In genomic region chr3:66971891-66972551, GRCh38 we compare ENCODE assay signal across 8 cellular contexts. TPM values are rescaled to one million over a fixed set of nuclear protein-coding genes. Genes with fewer than 3 reads are reported as not detected.
DNase-seq lines count a peak whose midpoint lies in the region; ATAC-seq, FAIRE-seq and TF ChIP-seq lines count a peak whose summit lies in the region.

No MANE protein-coding gene starts in this region.

- peak overlapping the region; percentile 50 for H3K27ac Mint-ChIP-seq in activated naive CD4-positive, alpha-beta T cell treated with anti-CD3 and anti-CD28 coated beads for 36 hours

- H3K27me3 ChIP-seq in SJSA1 (replicated peaks), result peaks cover 4% of the 10 kb centered on the region; the same call in 1 of the 2 replicates
- H3K27me3 ChIP-seq in pancreas, result peaks cover 0 to 6% (median 3%) of the 10 kb centered on the region in 4 donors
- H3K27me3 ChIP-seq in tibial nerve, result no peaks in the 10 kb centered on the region

- H3K36me3 ChIP-seq in SJSA1 (no peaks in the 10 kb centered on the region), pancreas (no peaks in the 10 kb centered on the region), tibial nerve (no peaks in the 10 kb centered on the region)

- H3K4me1 ChIP-seq in SJSA1 (replicated peaks), result peaks cover 4% of the 10 kb centered on the region; the same call in 1 of the 2 replicates
- no peaks in the 10 kb centered on the region for H3K4me1 ChIP-seq in pancreas
- peaks cover 0 to 5% (median 0%) of the 10 kb centered on the region in 4 donors for H3K4me1 ChIP-seq in tibial nerve

- 0 out of 2 replicates have a peak overlapping the region, but pooled peaks have one; percentile 9 for H3K4me3 ChIP-seq in SJSA1
- peak overlapping the region in 2 of 4 donors; percentile 15 to 28 for H3K4me3 ChIP-seq in pancreas
- H3K4me3 ChIP-seq in tibial nerve, result peak overlapping the region; percentile 0 to 38 (median 23)

- H3K4me3 Mint-ChIP-seq in activated naive CD4-positive, alpha-beta T cell treated with anti-CD3 and anti-CD28 coated beads for 36 hours, result peak overlapping the region; percentile 68

- H3K27ac ChIP-seq in SJSA1 (no peak overlapping the region), pancreas (no peak overlapping the region), tibial nerve (no peak overlapping the region)

- in situ Hi-C loops in G401 (cut with HindIII; ENCODE audit: low sequenced_read_pairs), result no loop called here

- TF ChIP-seq CTCF in pancreas (IDR thresholded peaks at IDR 0.05), result peak; percentile 59 to 74 (median 72)
- TF ChIP-seq CTCF in tibial nerve (IDR thresholded peaks at IDR 0.05), result peak; percentile 62 to 86 (median 74)

- no peaks in the 10 kb centered on the region for H3K9me3 Mint-ChIP-seq in activated naive CD4-positive, alpha-beta T cell treated with anti-CD3 and anti-CD28 coated beads for 36 hours

- CTCF ChIA-PET in activated naive CD4-positive, alpha-beta T cell treated with anti-CD3 and anti-CD28 coated beads for 36 hours (lab: Charles Lee), result interaction anchor here (0.6 to 9.2 kb wide), 44 partner anchors 7 to 1921 kb away, joined by 3 to 56 read pairs (median 4); partner anchors contain the start of gene KBTBD8

- DNase-seq in G401 (ENCODE audit: low spot score), result peak; percentile 69
- peak; percentile 12 for DNase-seq in GOT3 (lab: John Stamatoyannopoulos, UW)
- DNase-seq in Kasumi-1 (lab: John Stamatoyannopoulos, UW), result peak; percentile 82 to 83
- peak; percentile 36 to 57 for DNase-seq in SJSA1 (ENCODE audit: low read depth in 1 of 2, low spot score in 2 of 2)
- peak; percentile 81 for DNase-seq in activated naive CD4-positive, alpha-beta T cell treated with anti-CD3 and anti-CD28 coated beads for 36 hours
- DNase-seq in glomerular visceral epithelial cell (ENCODE audit: extremely low spot score), result peak; percentile 70
- DNase-seq in pancreas, result peak; percentile 50 to 76 (median 72)
- peak; percentile 26 to 72 for DNase-seq in tibial nerve (ENCODE audit: low spot score in 2 of 2)

- no peaks in the 10 kb centered on the region for H3K36me3 Mint-ChIP-seq in activated naive CD4-positive, alpha-beta T cell treated with anti-CD3 and anti-CD28 coated beads for 36 hours (ENCODE audit: low read depth)

- no peaks in the 10 kb centered on the region for H3K9me3 ChIP-seq in SJSA1 (replicated peaks)
- H3K9me3 ChIP-seq in pancreas, result no peaks in the 10 kb centered on the region
- H3K9me3 ChIP-seq in tibial nerve, result no peaks in the 10 kb centered on the region

- peak; percentile 74 for FAIRE-seq in pancreas (lab: Jason Lieb, UNC)

- WGBS in pancreas, 2 donors, result 9 to 19% methylated on average over 22 of the region's 22 CpGs
- 9 to 32% methylated on average over 22 of the region's 22 CpGs for WGBS in tibial nerve, 2 donors

- no peak for TF ChIP-seq POLR2A in tibial nerve (IDR thresholded peaks at IDR 0.05)

- ATAC-seq in pancreas, result peak; percentile 97 to 100 (median 100)

- peaks cover 7% of the 10 kb centered on the region for H3K4me1 Mint-ChIP-seq in activated naive CD4-positive, alpha-beta T cell treated with anti-CD3 and anti-CD28 coated beads for 36 hours (ENCODE audit: low read depth)

- intact Hi-C loops in activated naive CD4-positive, alpha-beta T cell treated with anti-CD3 and anti-CD28 coated beads for 36 hours (cut with micrococcal nuclease), result loop anchor here (1.0 to 5.0 kb wide), 8 partner anchors 26 to 1904 kb away; partner anchors contain the start of gene KBTBD8
- intact Hi-C loops in pancreas (cut with DNase I), result loop anchor here in 1 of 3 donors (10.0 kb wide), 1 partner anchor 1913 kb away; no protein-coding TSS in a partner anchor

- no peak for TF ChIP-seq EP300 in tibial nerve (IDR thresholded peaks at IDR 0.05)

- H3K27me3 Mint-ChIP-seq in activated naive CD4-positive, alpha-beta T cell treated with anti-CD3 and anti-CD28 coated beads for 36 hours (ENCODE audit: low read depth), result no peaks in the 10 kb centered on the region

RNA-seq across cellular contexts. Expression of gene KBTBD8, which starts 26.1 kb away (rescaled TPM):
- total RNA-seq in G401 (2014; rRNA removed; shearing (Covaris generic)), result 9.8 and 19.1 TPM in 2 replicates
- 1.5 and 3.9 TPM in 2 replicates for total RNA-seq in SJSA1 (2014; rRNA removed; shearing (Covaris generic))
- 1 to 10 TPM; 6.8 to 7.4 TPM for total RNA-seq in activated naive CD4-positive, alpha-beta T cell treated with anti-CD3 and anti-CD28 coated beads for 36 hours
- 1 to 10 TPM in 2 of 6 donors, under 1 TPM in 4; 0.20 to 1.7 (median 0.80) TPM for total RNA-seq in pancreas
- under 1 TPM; 0.23 to 0.33 TPM for polyA plus RNA-seq in pancreas
- 1 to 10 TPM in 1 of 4 donors, under 1 TPM in 3; under 0.01 to 4.8 (median 0.20) TPM for total RNA-seq in tibial nerve

Comparison
In these comparisons a context has a peak if more than half of its experiments do, and no peak if none do; other contexts are left out.
1. DNase-seq: peak in every context shown above with its lines; median percentile 82 in Kasumi-1; 81 in activated naive CD4-positive, alpha-beta T cell treated with anti-CD3 and anti-CD28 coated beads for 36 hours; 72 in pancreas; 70 in glomerular visceral epithelial cell; 69 in G401; 49 in tibial nerve; 46 in SJSA1; 12 in GOT3.